8 cellular contexts compared by ENCODE assay signal in genomic region chr17:56592487-56593072, GRCh38. TPM values are rescaled to one million over a fixed set of nuclear protein-coding genes. Genes with fewer than 3 reads are reported as not detected.
DNase-seq lines count a peak whose midpoint lies in the region; ATAC-seq and TF ChIP-seq lines count a peak whose summit lies in the region.

No MANE protein-coding gene starts in this region.

- intact Hi-C loops in A673 (cut with micrococcal nuclease; ENCODE audit: unreplicated experiment): loop anchor here (1.0 to 2.0 kb wide), 4 partner anchors 87 to 348 kb away; no protein-coding TSS in a partner anchor
- intact Hi-C loops in activated T-helper 1 cell treated with anti-CD3 and anti-CD28 coated beads, Interleukin-12 subunit alpha, Interleukin-12 subunit beta, Interleukin-2, Interleukin-4 antibody, amounts not matched to agents 30 ng/mL and 10 ng/mL and 1 ng/mL, durations not matched to agents 14 hours and 24 hours and 36 hours (cut with micrococcal nuclease): loop anchor here (1.0 to 5.0 kb wide), 5 partner anchors 62 to 370 kb away; partner anchors contain the start of gene COIL

- TF ChIP-seq CTCF in A673 (conservative IDR thresholded peaks at IDR 0.05; ENCODE audit: low read depth, low read length): peak; percentile 72
- peak; percentile 80 for TF ChIP-seq CTCF in OCI-LY3 (IDR thresholded peaks at IDR 0.05; ENCODE audit: low read depth, low read length)
- peak; percentile 72 for TF ChIP-seq CTCF in nephron progenitor cell (IDR thresholded peaks at IDR 0.05)

- H3K36me3 ChIP-seq in A673 (ENCODE audit: insufficient read depth, low read length, poor library complexity, severe bottlenecking) (no peaks in the 10 kb centered on the region), OCI-LY3 (replicated peaks; ENCODE audit: low read depth, low read length) (no peaks in the 10 kb centered on the region)

- H3K9ac ChIP-seq in OCI-LY3 (ENCODE audit: low read length): no peak overlapping the region

- CTCF ChIA-PET in A673 (lab: Charles Lee): interaction anchor here (0.6 to 1.5 kb wide), 4 partner anchors 70 to 187 kb away, joined by 3 to 14 read pairs (median 8); no protein-coding TSS in a partner anchor

- DNase-seq in A673 (ENCODE audit: low spot score) (peak; percentile 77), fibroblast of the conjunctiva (ENCODE audit: low read depth) (peak; percentile 12), nephron progenitor cell (peak; percentile 87), substantia nigra (lab: John Stamatoyannopoulos, UW) (peak in 39 of 49 donors; percentile 10 to 76 (median 42))
- peak; percentile 39 for DNase-seq in activated T-helper 1 cell treated with anti-CD3 and anti-CD28 coated beads, Interleukin-12 subunit alpha, Interleukin-12 subunit beta, Interleukin-2, Interleukin-4 antibody, amounts not matched to agents 30 ng/mL and 10 ng/mL and 1 ng/mL, durations not matched to agents 14 hours and 24 hours and 36 hours (ENCODE audit: low spot score)

- H3K27ac Mint-ChIP-seq in activated T-helper 1 cell treated with anti-CD3 and anti-CD28 coated beads, Interleukin-12 subunit alpha, Interleukin-12 subunit beta, Interleukin-2, Interleukin-4 antibody, amounts not matched to agents 30 ng/mL and 10 ng/mL and 1 ng/mL, durations not matched to agents 14 hours and 24 hours and 36 hours: no peak overlapping the region
- H3K27ac Mint-ChIP-seq in nephron progenitor cell: no peak overlapping the region

- H3K27ac ChIP-seq in A673 (ENCODE audit: low read depth, low read length, poor library complexity, severe bottlenecking): no peak overlapping the region
- no peak overlapping the region for H3K27ac ChIP-seq in OCI-LY3 (ENCODE audit: low read length)
- no peak overlapping the region for H3K27ac ChIP-seq in substantia nigra (ENCODE audit: low read depth, low read length, poor library complexity, severe bottlenecking)

- peaks cover 17% of the 10 kb centered on the region for H3K4me1 Mint-ChIP-seq in activated T-helper 1 cell treated with anti-CD3 and anti-CD28 coated beads, Interleukin-12 subunit alpha, Interleukin-12 subunit beta, Interleukin-2, Interleukin-4 antibody, amounts not matched to agents 30 ng/mL and 10 ng/mL and 1 ng/mL, durations not matched to agents 14 hours and 24 hours and 36 hours (ENCODE audit: low read depth)
- peaks cover 46% of the 10 kb centered on the region for H3K4me1 Mint-ChIP-seq in nephron progenitor cell

- H3K4me1 ChIP-seq in A673 (ENCODE audit: insufficient read depth, low read length, poor library complexity, severe bottlenecking): peaks cover 20% of the 10 kb centered on the region
- no peaks in the 10 kb centered on the region for H3K4me1 ChIP-seq in OCI-LY3 (ENCODE audit: low read length)

- peaks cover 56% of the 10 kb centered on the region for H3K27me3 Mint-ChIP-seq in activated T-helper 1 cell treated with anti-CD3 and anti-CD28 coated beads, Interleukin-12 subunit alpha, Interleukin-12 subunit beta, Interleukin-2, Interleukin-4 antibody, amounts not matched to agents 30 ng/mL and 10 ng/mL and 1 ng/mL, durations not matched to agents 14 hours and 24 hours and 36 hours (ENCODE audit: insufficient read depth)
- peaks cover 58% of the 10 kb centered on the region for H3K27me3 Mint-ChIP-seq in nephron progenitor cell (ENCODE audit: low read depth, poor library complexity)

- H3K9me3 ChIP-seq in A673 (ENCODE audit: low read depth, low read length, poor library complexity, severe bottlenecking): no peaks in the 10 kb centered on the region
- no peaks in the 10 kb centered on the region for H3K9me3 ChIP-seq in OCI-LY3 (ENCODE audit: insufficient read depth, low read length)

- no peaks in the 10 kb centered on the region for H3K9me3 Mint-ChIP-seq in activated T-helper 1 cell treated with anti-CD3 and anti-CD28 coated beads, Interleukin-12 subunit alpha, Interleukin-12 subunit beta, Interleukin-2, Interleukin-4 antibody, amounts not matched to agents 30 ng/mL and 10 ng/mL and 1 ng/mL, durations not matched to agents 14 hours and 24 hours and 36 hours
- no peaks in the 10 kb centered on the region for H3K9me3 Mint-ChIP-seq in nephron progenitor cell

- peaks cover 48% of the 10 kb centered on the region for H3K27me3 ChIP-seq in A673 (replicated peaks; ENCODE audit: insufficient read depth, low read depth, low read length, poor library complexity)
- peaks cover 21% of the 10 kb centered on the region; the same call in 1 of the 2 replicates for H3K27me3 ChIP-seq in OCI-LY3 (ENCODE audit: low read depth, low read length)

- H3K36me3 Mint-ChIP-seq in activated T-helper 1 cell treated with anti-CD3 and anti-CD28 coated beads, Interleukin-12 subunit alpha, Interleukin-12 subunit beta, Interleukin-2, Interleukin-4 antibody, amounts not matched to agents 30 ng/mL and 10 ng/mL and 1 ng/mL, durations not matched to agents 14 hours and 24 hours and 36 hours (ENCODE audit: low read depth): no peaks in the 10 kb centered on the region
- H3K36me3 Mint-ChIP-seq in nephron progenitor cell (ENCODE audit: low read depth): no peaks in the 10 kb centered on the region

- POLR2A ChIA-PET in A673 (lab: Charles Lee; ENCODE audit: low non-redundant PET): interaction anchor here (0.8 kb wide), 1 partner anchor 1034 kb away, joined by 11 read pairs; no protein-coding TSS in a partner anchor

- BruUV-seq in A673 (replicated peaks; lab: Mats Ljungman, UMichigan): no TSS peak

- peak overlapping the region; percentile 56 for H3K4me3 ChIP-seq in A673 (ENCODE audit: low read depth, low read length, poor library complexity, severe bottlenecking)
- peak overlapping the region; percentile 23 for H3K4me3 ChIP-seq in OCI-LY3 (ENCODE audit: low read length)

- no peaks in the 10 kb centered on the region for H4K20me1 ChIP-seq in OCI-LY3 (ENCODE audit: insufficient read depth, low read length)

- H3K4me3 Mint-ChIP-seq in activated T-helper 1 cell treated with anti-CD3 and anti-CD28 coated beads, Interleukin-12 subunit alpha, Interleukin-12 subunit beta, Interleukin-2, Interleukin-4 antibody, amounts not matched to agents 30 ng/mL and 10 ng/mL and 1 ng/mL, durations not matched to agents 14 hours and 24 hours and 36 hours: peak overlapping the region; percentile 66
- peak overlapping the region; percentile 87 for H3K4me3 Mint-ChIP-seq in nephron progenitor cell

- peak overlapping the region; percentile 69 for H3K4me2 ChIP-seq in OCI-LY3 (ENCODE audit: low read length)

- H2AFZ ChIP-seq in OCI-LY3 (ENCODE audit: low read depth, low read length): no peak overlapping the region

- no peaks in the 10 kb centered on the region for H3K79me2 ChIP-seq in OCI-LY3 (ENCODE audit: low read length)

- ATAC-seq in GM18511 (IDR thresholded peaks at IDR 0.05; ENCODE audit: unreplicated experiment): peak; percentile 64
- ATAC-seq in HG03520 (IDR thresholded peaks at IDR 0.05; ENCODE audit: unreplicated experiment): peak; percentile 76

RNA-seq across cellular contexts. Expression of gene NOG, which starts 0.9 kb away (rescaled TPM):
- total RNA-seq in A673 (2021): 0.15 TPM in 1 of 2 replicates, not detected in the other
- total RNA-seq in activated T-helper 1 cell treated with anti-CD3 and anti-CD28 coated beads, Interleukin-12 subunit alpha, Interleukin-12 subunit beta, Interleukin-2, Interleukin-4 antibody, amounts not matched to agents 30 ng/mL and 10 ng/mL and 1 ng/mL, durations not matched to agents 14 hours and 24 hours and 36 hours: not detected in 2 replicates

Comparison
In these comparisons a context has a peak if more than half of its experiments do, and no peak if none do; other contexts are left out.
1. DNase-seq: peak in every context shown above with its lines; median percentile 87 in nephron progenitor cell; 77 in A673; 42 in substantia nigra; 39 in activated T-helper 1 cell treated with anti-CD3 and anti-CD28 coated beads, Interleukin-12 subunit alpha, Interleukin-12 subunit beta, Interleukin-2, Interleukin-4 antibody, amounts not matched to agents 30 ng/mL and 10 ng/mL and 1 ng/mL, durations not matched to agents 14 hours and 24 hours and 36 hours; 12 in fibroblast of the conjunctiva.